Comparison of ENCODE assay signal across 19 cellular contexts in genomic region chr5:9344751-9345240, GRCh38.
A peak's percentile ranks its signal among the peaks of the same experiment; 100 is the strongest.
DNase-seq lines count a peak whose midpoint lies in the region; ATAC-seq and TF ChIP-seq lines count a peak whose summit lies in the region.
"Had no signal": no experiment of that assay in that cellular context is flagged by ENCODE, and none has a peak within 500 bp of the region (broad histone marks: within the 10 kb centered on the region; RNA-seq: fewer than 3 reads in every experiment).

No MANE protein-coding gene starts in this region.

- H3K36me3 Mint-ChIP-seq in CD8-positive, alpha-beta T cell: no peaks in the 10 kb centered on the region
- H3K36me3 Mint-ChIP-seq: CD14-positive monocyte, T-cell had no signal

- no CpG with 5 or more reads among the region's 1 CpG for WGBS in IMR-90 (ENCODE audit: extremely low coverage in 2 of 2, insufficient read length in 1 of 2), 2 experiments

- no peaks in the 10 kb centered on the region for H3K9me3 Mint-ChIP-seq in CD8-positive, alpha-beta T cell

- H3K4ac ChIP-seq in IMR-90 (ENCODE audit: low read depth, low read length): no peak overlapping the region

- H2AFZ ChIP-seq in IMR-90 (replicated peaks; ENCODE audit: low read length, poor library complexity): no peak overlapping the region

- H3K56ac ChIP-seq in IMR-90 (ENCODE audit: extremely low read depth, insufficient read depth, low read length): no peak overlapping the region

- H4K91ac ChIP-seq in IMR-90 (ENCODE audit: insufficient read depth, low read depth, low read length): peak overlapping the region; percentile 17; the same call in 1 of the 2 replicates

- peak overlapping the region; percentile 21; the same call in 1 of the 2 replicates for H4K5ac ChIP-seq in IMR-90 (ENCODE audit: low read depth, low read length)

- H3K27ac ChIP-seq in IMR-90 (ENCODE audit: insufficient read depth, low read length) (no peak overlapping the region), upper lobe of right lung (no peak overlapping the region)
- H3K27ac ChIP-seq in CD8-positive, alpha-beta T cell (ENCODE audit: low read depth, low read length): no peak overlapping the region
- H3K27ac ChIP-seq: 22Rv1 had no signal

- no peak for TF ChIP-seq CTCF in IMR-90 (conservative IDR thresholded peaks at IDR 0.05; ENCODE audit: low read depth, low read length)
- no peak for TF ChIP-seq CTCF in CD8-positive, alpha-beta T cell (IDR thresholded peaks at IDR 0.05)
- TF ChIP-seq CTCF in upper lobe of right lung (IDR thresholded peaks at IDR 0.05): no peak

- H3K36me3 ChIP-seq in IMR-90 (ENCODE audit: control insufficient read depth, insufficient read depth, low read length): no peaks in the 10 kb centered on the region
- no peaks in the 10 kb centered on the region for H3K36me3 ChIP-seq in CD8-positive, alpha-beta T cell (ENCODE audit: insufficient read depth, low read length)
- H3K36me3 ChIP-seq in upper lobe of right lung: no peaks in the 10 kb centered on the region

- H3K14ac ChIP-seq in IMR-90 (replicated peaks; ENCODE audit: low read depth, low read length): 0 out of 2 replicates have a peak overlapping the region, but pooled peaks have one; percentile 21

- H2BK15ac ChIP-seq in IMR-90 (ENCODE audit: low read depth, low read length): no peak overlapping the region

- ATAC-seq in IMR-90 (ENCODE audit: low read depth): no peak
- ATAC-seq in CD8-positive, alpha-beta T cell: no peak
- ATAC-seq in upper lobe of right lung: no peak
- ATAC-seq: SK-N-SH treated with all-trans-retinoic acid at 6 μM for 48 hours, T-cell had no signal

- no peak overlapping the region for H4K8ac ChIP-seq in IMR-90 (ENCODE audit: low read depth in 2 of 2, low read length in 2 of 2)

- H3K4me3 ChIP-seq in IMR-90 (ENCODE audit: insufficient read depth, low read depth, low read length) (no peak overlapping the region), upper lobe of right lung (no peak overlapping the region)
- no peak overlapping the region for H3K4me3 ChIP-seq in CD8-positive, alpha-beta T cell (ENCODE audit: low read depth, low read length)

- no peak overlapping the region for H3K4me3 Mint-ChIP-seq in CD8-positive, alpha-beta T cell
- H3K4me3 Mint-ChIP-seq: CD14-positive monocyte, T-cell had no signal

- H3K4me2 ChIP-seq in IMR-90 (ENCODE audit: low read depth, low read length): no peak overlapping the region

- H3K9me3 ChIP-seq in IMR-90 (ENCODE audit: control insufficient read depth, insufficient read depth, low read length): no peaks in the 10 kb centered on the region
- H3K9me3 ChIP-seq in CD8-positive, alpha-beta T cell (ENCODE audit: low read length): no peaks in the 10 kb centered on the region
- no peaks in the 10 kb centered on the region for H3K9me3 ChIP-seq in upper lobe of right lung

- peaks cover 11% of the 10 kb centered on the region for H3K9me1 ChIP-seq in IMR-90 (ENCODE audit: insufficient read depth, low read length)

- H3K27ac Mint-ChIP-seq in CD8-positive, alpha-beta T cell: no peak overlapping the region
- H3K27ac Mint-ChIP-seq: CD14-positive monocyte, T-cell had no signal

- H2BK5ac ChIP-seq in IMR-90 (ENCODE audit: low read depth, low read length, poor library complexity, severe bottlenecking): no peak overlapping the region

- H3K79me1 ChIP-seq in IMR-90 (ENCODE audit: low read depth in 1 of 2, low read length in 2 of 2): peaks cover 20 to 56% of the 10 kb centered on the region in 2 experiments; a peak in 3 of 4 replicates

- no TSS peak for BruUV-seq in IMR-90 (replicated peaks; lab: Mats Ljungman, UMichigan)

- TF ChIP-seq RAD21 in IMR-90 (IDR thresholded peaks at IDR 0.05; ENCODE audit: low read length): no peak

- peak overlapping the region; percentile 38; the same call in 1 of the 2 replicates for H2BK20ac ChIP-seq in IMR-90 (ENCODE audit: low read depth, low read length)

- no peaks in the 10 kb centered on the region for H3K27me3 Mint-ChIP-seq in CD8-positive, alpha-beta T cell (ENCODE audit: low read depth)
- H3K27me3 Mint-ChIP-seq: T-cell had no signal

- no peak overlapping the region for H3K18ac ChIP-seq in IMR-90 (ENCODE audit: low read depth, low read length)

- dilution Hi-C loops in IMR-90 (cut with HindIII; ENCODE audit: low sequenced_read_pairs, unreplicated experiment): no loop called here

- CTCF ChIA-PET in IMR-90 (lab: Yijun Ruan, JAX): interaction anchor here (0.6 kb wide), 1 partner anchor 9 kb away, joined by 3 read pairs; no protein-coding TSS in a partner anchor
- CTCF ChIA-PET in CD8-positive, alpha-beta T cell (lab: Charles Lee): no interaction called here

- no peak for TF ChIP-seq POLR2A in IMR-90 (IDR thresholded peaks at IDR 0.05; ENCODE audit: low read depth, low read length)

- in situ Hi-C loops in IMR-90 (cut with MboI; ENCODE audit: low sequenced_read_pairs): no loop called here

- peaks cover 19% of the 10 kb centered on the region for H3K4me1 ChIP-seq in IMR-90 (ENCODE audit: control insufficient read depth, insufficient read depth, low read length)
- H3K4me1 ChIP-seq in CD8-positive, alpha-beta T cell (ENCODE audit: insufficient read depth, low read length): no peaks in the 10 kb centered on the region
- peaks cover 6% of the 10 kb centered on the region for H3K4me1 ChIP-seq in upper lobe of right lung

- H3K9ac ChIP-seq in IMR-90 (ENCODE audit: low read depth, low read length): no peak overlapping the region

- H4K20me1 ChIP-seq in IMR-90 (ENCODE audit: insufficient read depth, low read length): no peaks in the 10 kb centered on the region; the same call in 1 of the 2 replicates

- no peak overlapping the region for H2AK9ac ChIP-seq in IMR-90 (replicated peaks; ENCODE audit: low read depth, low read length, poor library complexity)

- no peak overlapping the region for H2BK120ac ChIP-seq in IMR-90 (ENCODE audit: low read depth, low read length)

- DNase-seq in DMS153 (lab: John Stamatoyannopoulos, UW): peak; percentile 75
- no peak for DNase-seq in DMS153 treated with DMSO at 0.1 percent for 48 hours (lab: John Stamatoyannopoulos, UW; ENCODE audit: unreplicated experiment)
- no peak for DNase-seq in IMR-90
- DNase-seq in NCI-H510A treated with DMSO at 0.1 percent for 48 hours (lab: John Stamatoyannopoulos, UW): peak; percentile 95
- DNase-seq in left kidney (ENCODE audit: low read depth, low spot score): peak; percentile 36
- no peak for DNase-seq in activated naive CD4-positive, alpha-beta T cell (lab: John Stamatoyannopoulos, UW)
- no peak for DNase-seq in CD8-positive, alpha-beta T cell
- DNase-seq in upper lobe of right lung: no peak
- DNase-seq: GOT3, KBM-7, NCI-H1105 treated with DMSO at 0.1 percent for 48 hours, NCI-H1694 treated with DMSO at 0.1 percent for 48 hours, NCI-H2171 treated with DMSO at 0.1 percent for 48 hours, NCI-H524, SIG-M5, T-cell had no signal

- H2AK5ac ChIP-seq in IMR-90 (ENCODE audit: low read depth, low read length): peak overlapping the region; percentile 23; the same call in 1 of the 2 replicates

- no peaks in the 10 kb centered on the region for H3K4me1 Mint-ChIP-seq in CD8-positive, alpha-beta T cell (ENCODE audit: low read depth)
- H3K4me1 Mint-ChIP-seq: CD14-positive monocyte, T-cell had no signal

- intact Hi-C loops in IMR-90 (cut with micrococcal nuclease) (no loop called here), upper lobe of right lung (cut with DNase I) (no loop called here)
- intact Hi-C loops in CD8-positive, alpha-beta T cell (cut with DNase I, micrococcal nuclease): no loop called here

- no peaks in the 10 kb centered on the region for H3K27me3 ChIP-seq in IMR-90 (ENCODE audit: control insufficient read depth, insufficient read depth, low read length)
- H3K27me3 ChIP-seq in CD8-positive, alpha-beta T cell (ENCODE audit: insufficient read depth, low read length): no peaks in the 10 kb centered on the region
- H3K27me3 ChIP-seq in upper lobe of right lung: no peaks in the 10 kb centered on the region

- POLR2A ChIA-PET in IMR-90 (lab: Charles Lee; ENCODE audit: unreplicated experiment): no interaction called here
- POLR2A ChIA-PET in CD8-positive, alpha-beta T cell (lab: Charles Lee): no interaction called here

- H3K23ac ChIP-seq in IMR-90 (ENCODE audit: low read depth, low read length): no peak overlapping the region

TF ChIP-seq in IMR-90, 13 proteins besides CTCF, POLR2A, EP300 and RAD21:
- no peak for TF ChIP-seq ELK1 (IDR thresholded peaks at IDR 0.05; ENCODE audit: borderline replicate concordance, low read depth, low read length)
- TF ChIP-seq NFE2L2 (IDR thresholded peaks at IDR 0.05; ENCODE audit: low read depth, low read length): no peak
- TF ChIP-seq MXI1 (IDR thresholded peaks at IDR 0.05; ENCODE audit: borderline replicate concordance, low read depth, low read length): no peak
- no peak for TF ChIP-seq USF2 (IDR thresholded peaks at IDR 0.05; ENCODE audit: low read depth, low read length)
- TF ChIP-seq MAFK (IDR thresholded peaks at IDR 0.05; ENCODE audit: low read depth, low read length): no peak
- no peak for TF ChIP-seq CHD1 (IDR thresholded peaks at IDR 0.05; ENCODE audit: low read depth, low read length)
- TF ChIP-seq CEBPB (IDR thresholded peaks at IDR 0.05; ENCODE audit: low read depth, low read length): no peak
- no peak for TF ChIP-seq SMC3 (IDR thresholded peaks at IDR 0.05; ENCODE audit: low read depth, low read length)
- TF ChIP-seq FOS (IDR thresholded peaks at IDR 0.05; ENCODE audit: low read depth, low read length): no peak
- no peak for TF ChIP-seq RCOR1 (IDR thresholded peaks at IDR 0.05; ENCODE audit: insufficient replicate concordance, low read length)
- TF ChIP-seq BHLHE40 (IDR thresholded peaks at IDR 0.05; ENCODE audit: low read depth, low read length): no peak

Comparison
In these comparisons a context has a peak if more than half of its experiments do, and no peak if none do; other contexts are left out.
1. DNase-seq: peak in DMS153 (single experiment), NCI-H510A treated with DMSO at 0.1 percent for 48 hours (single experiment) and left kidney (single experiment); none in DMS153 treated with DMSO at 0.1 percent for 48 hours (single experiment), IMR-90 (single experiment), activated naive CD4-positive, alpha-beta T cell (0 of 4), CD8-positive, alpha-beta T cell (0 of 7) and upper lobe of right lung (single experiment).